ENCODE assay signal across 10 cellular contexts in genomic region chr4:168540086-168540864, GRCh38. TPM values are rescaled to one million over a fixed set of nuclear protein-coding genes. Genes with fewer than 3 reads are reported as not detected.
DNase-seq lines count a peak whose midpoint lies in the region; ATAC-seq and TF ChIP-seq lines count a peak whose summit lies in the region.
"Had no signal": no experiment of that assay in that cellular context is flagged by ENCODE, and none has a peak within 500 bp of the region (broad histone marks: within the 10 kb centered on the region; RNA-seq: fewer than 3 reads in every experiment).

No MANE protein-coding gene starts in this region.

- no peaks in the 10 kb centered on the region for H3K79me2 ChIP-seq in trophoblast cell (ENCODE audit: control insufficient read depth, insufficient read depth, low read length, poor library complexity)

- H3K27me3 ChIP-seq in IMR-90 (ENCODE audit: control insufficient read depth, insufficient read depth, low read length) = no peaks in the 10 kb centered on the region
- H3K27me3 ChIP-seq in trophoblast cell (ENCODE audit: insufficient read depth, low read length) = no peaks in the 10 kb centered on the region

- peaks cover 9% of the 10 kb centered on the region for H3K9me1 ChIP-seq in IMR-90 (ENCODE audit: insufficient read depth, low read length)

- H2BK12ac ChIP-seq in trophoblast cell (ENCODE audit: low read length) = no peak overlapping the region

- no peak overlapping the region for H2AK9ac ChIP-seq in IMR-90 (replicated peaks; ENCODE audit: low read depth, low read length, poor library complexity)

- H3K4ac ChIP-seq in IMR-90 (ENCODE audit: low read depth, low read length) (peak overlapping the region; percentile 39), trophoblast cell (ENCODE audit: low read depth, low read length) (no peak overlapping the region)

- peak overlapping the region; percentile 27; the same call in 1 of the 2 replicates for H4K91ac ChIP-seq in IMR-90 (ENCODE audit: insufficient read depth, low read depth, low read length)
- no peak overlapping the region for H4K91ac ChIP-seq in trophoblast cell (ENCODE audit: low read depth, low read length)

- no TSS peak for BruUV-seq in IMR-90 (replicated peaks; lab: Mats Ljungman, UMichigan)

- POLR2A ChIA-PET in IMR-90 (lab: Charles Lee; ENCODE audit: unreplicated experiment) = no interaction called here
- POLR2A ChIA-PET in activated CD8-positive, alpha-beta T cell treated with anti-CD3 and anti-CD28 coated beads, Interleukin-2, amount 10 ng/mL, durations not matched to agents 7 days and 5 days (lab: Charles Lee) = no interaction called here

- H2BK120ac ChIP-seq in IMR-90 (ENCODE audit: low read depth, low read length) = peak overlapping the region; percentile 72
- H2BK120ac ChIP-seq in trophoblast cell (ENCODE audit: insufficient read depth, low read length, poor library complexity) = no peak overlapping the region

- TF ChIP-seq POLR2A in IMR-90 (IDR thresholded peaks at IDR 0.05; ENCODE audit: low read depth, low read length) = no peak

- H3K79me1 ChIP-seq in IMR-90 (ENCODE audit: low read depth in 1 of 2, low read length in 2 of 2) = no peaks in the 10 kb centered on the region
- H3K79me1 ChIP-seq in trophoblast cell (ENCODE audit: low read length) = no peaks in the 10 kb centered on the region

- peaks cover 2% of the 10 kb centered on the region for H3K4me1 Mint-ChIP-seq in activated T-cell treated with anti-CD3 and anti-CD28 coated beads, Interleukin-2, amount 50 U/mL, for 4 hours (ENCODE audit: low read depth)
- H3K4me1 Mint-ChIP-seq in chondrocyte (ENCODE audit: low read depth) = peaks cover 39% of the 10 kb centered on the region
- H3K4me1 Mint-ChIP-seq in activated CD8-positive, alpha-beta T cell treated with anti-CD3 and anti-CD28 coated beads, Interleukin-2, amount 10 ng/mL, durations not matched to agents 7 days and 5 days (ENCODE audit: low read depth) = no peaks in the 10 kb centered on the region

- H3K9ac ChIP-seq in IMR-90 (ENCODE audit: low read depth, low read length) (no peak overlapping the region), trophoblast cell (ENCODE audit: low read length) (no peak overlapping the region)

- H2BK5ac ChIP-seq in IMR-90 (ENCODE audit: low read depth, low read length, poor library complexity, severe bottlenecking) = peak overlapping the region; percentile 94
- H2BK5ac ChIP-seq in trophoblast cell (ENCODE audit: low read depth, low read length, poor library complexity) = no peak overlapping the region

- H4K20me1 ChIP-seq in IMR-90 (ENCODE audit: insufficient read depth, low read length) = no peaks in the 10 kb centered on the region

- peak overlapping the region; percentile 55; the same call in 1 of the 2 replicates for H2BK20ac ChIP-seq in IMR-90 (ENCODE audit: low read depth, low read length)

- no peak overlapping the region for H4K12ac ChIP-seq in trophoblast cell (ENCODE audit: low read depth, low read length)

- H3K4me3 Mint-ChIP-seq in activated T-cell treated with anti-CD3 and anti-CD28 coated beads, Interleukin-2, amount 50 U/mL, for 4 hours = no peak overlapping the region
- peak overlapping the region; percentile 36 for H3K4me3 Mint-ChIP-seq in chondrocyte (ENCODE audit: unreplicated experiment)
- H3K4me3 Mint-ChIP-seq in activated CD8-positive, alpha-beta T cell treated with anti-CD3 and anti-CD28 coated beads, Interleukin-2, amount 10 ng/mL, durations not matched to agents 7 days and 5 days = no peak overlapping the region

- H3K4me1 ChIP-seq in IMR-90 (ENCODE audit: control insufficient read depth, insufficient read depth, low read length) (peaks cover 9% of the 10 kb centered on the region; the same call in 1 of the 2 replicates), trophoblast cell (ENCODE audit: control insufficient read depth in 1 of 2, insufficient read depth in 2 of 2, low read length in 2 of 2) (peaks cover 0 to 2% of the 10 kb centered on the region in 2 experiments)
- H3K4me1 ChIP-seq: prostate gland had no signal

- peak overlapping the region; percentile 93 for H3K27ac Mint-ChIP-seq in chondrocyte (ENCODE audit: unreplicated experiment)
- no peak overlapping the region for H3K27ac Mint-ChIP-seq in activated CD8-positive, alpha-beta T cell treated with anti-CD3 and anti-CD28 coated beads, Interleukin-2, amount 10 ng/mL, durations not matched to agents 7 days and 5 days

- in situ Hi-C loops in IMR-90 (cut with MboI; ENCODE audit: low sequenced_read_pairs) = no loop called here

- peak overlapping the region; percentile 20; the same call in 1 of the 2 replicates for H2AK5ac ChIP-seq in IMR-90 (ENCODE audit: low read depth, low read length)
- no peak overlapping the region for H2AK5ac ChIP-seq in trophoblast cell (ENCODE audit: low read length)

- H4K8ac ChIP-seq in IMR-90 (ENCODE audit: low read depth in 2 of 2, low read length in 2 of 2) (peak overlapping the region in 1 of 2 experiments; percentile 73; a peak in 3 of 4 replicates), trophoblast cell (ENCODE audit: low read depth, low read length) (no peak overlapping the region)

- H3K4me3 ChIP-seq in IMR-90 (ENCODE audit: insufficient read depth, low read depth, low read length) (peak overlapping the region; percentile 38; the same call in 1 of the 2 replicates), trophoblast cell (ENCODE audit: low read depth, low read length) (no peak overlapping the region)
- H3K4me3 ChIP-seq: prostate gland had no signal

- TF ChIP-seq RAD21 in IMR-90 (IDR thresholded peaks at IDR 0.05; ENCODE audit: low read length) = no peak

- no peak for DNase-seq in activated T-cell treated with anti-CD3 and anti-CD28 coated beads, Interleukin-2, amount 50 U/mL, for 4 hours
- DNase-seq in activated T-cell treated with anti-CD3 and anti-CD28 coated beads for 4 hours = no peak
- peak; percentile 86 for DNase-seq in IMR-90
- DNase-seq in chondrocyte (ENCODE audit: low spot score) = no peak
- DNase-seq in trophoblast cell = peak; percentile 68 to 88
- DNase-seq in activated CD8-positive, alpha-beta T cell treated with anti-CD3 and anti-CD28 coated beads, Interleukin-2, amount 10 ng/mL, durations not matched to agents 7 days and 5 days = no peak
- no peak for DNase-seq in NCI-H2081 (lab: John Stamatoyannopoulos, UW)
- no peak for DNase-seq in NCI-H510A treated with DMSO at 0.1 percent for 48 hours (lab: John Stamatoyannopoulos, UW)
- DNase-seq: NCI-H526 treated with DMSO at 0.1 percent for 48 hours had no signal

- no peaks in the 10 kb centered on the region for H3K36me3 Mint-ChIP-seq in activated T-cell treated with anti-CD3 and anti-CD28 coated beads, Interleukin-2, amount 50 U/mL, for 4 hours (ENCODE audit: insufficient read depth)
- no peaks in the 10 kb centered on the region for H3K36me3 Mint-ChIP-seq in chondrocyte (ENCODE audit: low read depth)
- H3K36me3 Mint-ChIP-seq in activated CD8-positive, alpha-beta T cell treated with anti-CD3 and anti-CD28 coated beads, Interleukin-2, amount 10 ng/mL, durations not matched to agents 7 days and 5 days (ENCODE audit: low read depth) = no peaks in the 10 kb centered on the region

- peak overlapping the region; percentile 39; the same call in 1 of the 2 replicates for H3K56ac ChIP-seq in IMR-90 (ENCODE audit: extremely low read depth, insufficient read depth, low read length)

- dilution Hi-C loops in IMR-90 (cut with HindIII; ENCODE audit: low sequenced_read_pairs, unreplicated experiment) = no loop called here

- peaks cover 5% of the 10 kb centered on the region for H3K27me3 Mint-ChIP-seq in activated T-cell treated with anti-CD3 and anti-CD28 coated beads, Interleukin-2, amount 50 U/mL, for 4 hours (ENCODE audit: low read depth)
- H3K27me3 Mint-ChIP-seq in chondrocyte (ENCODE audit: low read depth) = no peaks in the 10 kb centered on the region
- H3K27me3 Mint-ChIP-seq in activated CD8-positive, alpha-beta T cell treated with anti-CD3 and anti-CD28 coated beads, Interleukin-2, amount 10 ng/mL, durations not matched to agents 7 days and 5 days (ENCODE audit: low read depth) = peaks cover 11% of the 10 kb centered on the region

- peak overlapping the region; percentile 24; the same call in 1 of the 2 replicates for H4K5ac ChIP-seq in IMR-90 (ENCODE audit: low read depth, low read length)

- H3K4me2 ChIP-seq in IMR-90 (ENCODE audit: low read depth, low read length) = peak overlapping the region; percentile 84; the same call in 1 of the 2 replicates
- no peak overlapping the region for H3K4me2 ChIP-seq in trophoblast cell (ENCODE audit: low read length)

- intact Hi-C loops in IMR-90 (cut with micrococcal nuclease) = no loop called here

- no CpG with 5 or more reads among the region's 11 CpGs for WGBS in IMR-90 (ENCODE audit: extremely low coverage in 2 of 2, insufficient read length in 1 of 2), 2 experiments
- WGBS in trophoblast cell (ENCODE audit: extremely low coverage, insufficient coverage, insufficient read length) = no CpG with 5 or more reads among the region's 11 CpGs

- peak overlapping the region; percentile 26 for H3K14ac ChIP-seq in IMR-90 (replicated peaks; ENCODE audit: low read depth, low read length)
- H3K14ac ChIP-seq in trophoblast cell (ENCODE audit: low read length) = no peak overlapping the region

- ATAC-seq in activated T-cell treated with anti-CD3 and anti-CD28 coated beads, Interleukin-2, amount 50 U/mL, for 4 hours = peak; percentile 71 to 76
- ATAC-seq in IMR-90 (ENCODE audit: low read depth) = peak; percentile 70
- no peak for ATAC-seq in activated CD8-positive, alpha-beta T cell treated with anti-CD3 and anti-CD28 coated beads, Interleukin-2, amount 10 ng/mL, durations not matched to agents 7 days and 5 days

- H3K9me3 Mint-ChIP-seq in activated T-cell treated with anti-CD3 and anti-CD28 coated beads, Interleukin-2, amount 50 U/mL, for 4 hours = no peaks in the 10 kb centered on the region
- H3K9me3 Mint-ChIP-seq in chondrocyte (ENCODE audit: low read depth) = no peaks in the 10 kb centered on the region
- H3K9me3 Mint-ChIP-seq in activated CD8-positive, alpha-beta T cell treated with anti-CD3 and anti-CD28 coated beads, Interleukin-2, amount 10 ng/mL, durations not matched to agents 7 days and 5 days (ENCODE audit: insufficient read depth) = no peaks in the 10 kb centered on the region

- H3K9me3 ChIP-seq in IMR-90 (ENCODE audit: control insufficient read depth, insufficient read depth, low read length) (no peaks in the 10 kb centered on the region), trophoblast cell (ENCODE audit: insufficient read depth, low read depth, low read length) (no peaks in the 10 kb centered on the region)
- H3K9me3 ChIP-seq: prostate gland had no signal

- H2AFZ ChIP-seq in IMR-90 (replicated peaks; ENCODE audit: low read length, poor library complexity) (peak overlapping the region; percentile 36), trophoblast cell (ENCODE audit: insufficient read depth, low read length, poor library complexity) (no peak overlapping the region)

- H3K27ac ChIP-seq in IMR-90 (ENCODE audit: insufficient read depth, low read length) (peak overlapping the region; percentile 36; the same call in 1 of the 2 replicates), trophoblast cell (ENCODE audit: low read depth, low read length) (no peak overlapping the region)
- H3K27ac ChIP-seq: prostate gland had no signal

- H3K36me3 ChIP-seq in IMR-90 (ENCODE audit: control insufficient read depth, insufficient read depth, low read length) (no peaks in the 10 kb centered on the region), trophoblast cell (ENCODE audit: control insufficient read depth in 1 of 2, insufficient read depth in 2 of 2, low read length in 2 of 2) (no peaks in the 10 kb centered on the region)
- H3K36me3 ChIP-seq: prostate gland had no signal

- H3K18ac ChIP-seq in IMR-90 (ENCODE audit: low read depth, low read length) (peak overlapping the region; percentile 86; the same call in 1 of the 2 replicates), trophoblast cell (ENCODE audit: low read length) (no peak overlapping the region)

- peak overlapping the region; percentile 32; the same call in 1 of the 2 replicates for H3K23ac ChIP-seq in IMR-90 (ENCODE audit: low read depth, low read length)
- H3K23ac ChIP-seq in trophoblast cell (ENCODE audit: low read length) = no peak overlapping the region

- peak overlapping the region; percentile 43; the same call in 2 of the 3 replicates for H2BK15ac ChIP-seq in IMR-90 (ENCODE audit: low read depth, low read length)

- CTCF ChIA-PET in IMR-90 (lab: Yijun Ruan, JAX) = interaction anchor here (0.6 to 1.6 kb wide), 2 partner anchors 14 to 719 kb away, joined by 3 read pairs; no protein-coding TSS in a partner anchor
- CTCF ChIA-PET in activated CD8-positive, alpha-beta T cell treated with anti-CD3 and anti-CD28 coated beads, Interleukin-2, amount 10 ng/mL, durations not matched to agents 7 days and 5 days (lab: Charles Lee) = no interaction called here

- TF ChIP-seq CTCF in IMR-90 (conservative IDR thresholded peaks at IDR 0.05; ENCODE audit: low read depth, low read length) (no peak), chondrocyte (IDR thresholded peaks at IDR 0.05) (no peak)

RNA-seq across cellular contexts. Expression of gene PALLD, which starts 43.4 kb away (rescaled TPM):
- total RNA-seq in activated T-cell treated with anti-CD3 and anti-CD28 coated beads, Interleukin-2, amount 50 U/mL, for 4 hours = 1 to 10 TPM in 2 of 3 donors, under 1 TPM in 1; 0.94 to 2.4 (median 1.2) TPM
- total RNA-seq in IMR-90 (2012; rRNA removed) (91.9 and 112 TPM in 2 replicates), chondrocyte (886 to 1,317 TPM (median 900 TPM) in 3 replicates)
- polyA plus RNA-seq in IMR-90 (2012; rRNA removed) = 71.0 and 91.0 TPM in 2 replicates
- polyA plus RNA-seq in IMR-90 (2012; cell fraction: cytosol; rRNA removed) = 44.9 and 48.4 TPM in 2 replicates
- 75.8 and 98.2 TPM in 2 replicates for polyA plus RNA-seq in IMR-90 (2012; cell fraction: nucleus; rRNA removed; ENCODE audit: low replicate concordance)
- 202 and 210 TPM in 2 replicates for polyA plus RNA-seq in trophoblast cell (2013)
- total RNA-seq in activated CD8-positive, alpha-beta T cell treated with anti-CD3 and anti-CD28 coated beads, Interleukin-2, amount 10 ng/mL, durations not matched to agents 7 days and 5 days = 1 to 10 TPM; 1.2 to 1.3 TPM

RNA-seq across cellular contexts. Expression of gene DDX60L, which starts 60.0 kb away (rescaled TPM):
- total RNA-seq in activated T-cell treated with anti-CD3 and anti-CD28 coated beads, Interleukin-2, amount 50 U/mL, for 4 hours = 1 to 10 TPM; 2.1 to 3.1 (median 3.0) TPM
- 9.5 and 11.9 TPM in 2 replicates for total RNA-seq in IMR-90 (2012; rRNA removed)
- 4.3 and 6.4 TPM in 2 replicates for polyA plus RNA-seq in IMR-90 (2012; rRNA removed)
- polyA plus RNA-seq in IMR-90 (2012; cell fraction: cytosol; rRNA removed) = 1.1 and 2.7 TPM in 2 replicates
- polyA plus RNA-seq in IMR-90 (2012; cell fraction: nucleus; rRNA removed; ENCODE audit: low replicate concordance) = 2.2 and 26.7 TPM in 2 replicates
- 4.2 to 7.5 TPM (median 4.9 TPM) in 3 replicates for total RNA-seq in chondrocyte
- 1.3 and 1.4 TPM in 2 replicates for polyA plus RNA-seq in trophoblast cell (2013)
- total RNA-seq in activated CD8-positive, alpha-beta T cell treated with anti-CD3 and anti-CD28 coated beads, Interleukin-2, amount 10 ng/mL, durations not matched to agents 7 days and 5 days = 10 to 100 TPM; 59.3 to 61.1 TPM

Comparison
In these comparisons a context has a peak if more than half of its experiments do, and no peak if none do; other contexts are left out.
1. DNase-seq: peak in IMR-90 (single experiment) and trophoblast cell (2 of 2); none in activated T-cell treated with anti-CD3 and anti-CD28 coated beads, Interleukin-2, amount 50 U/mL, for 4 hours (single experiment), activated T-cell treated with anti-CD3 and anti-CD28 coated beads for 4 hours (single experiment), chondrocyte (single experiment), activated CD8-positive, alpha-beta T cell treated with anti-CD3 and anti-CD28 coated beads, Interleukin-2, amount 10 ng/mL, durations not matched to agents 7 days and 5 days (single experiment), NCI-H2081 (0 of 2) and NCI-H510A treated with DMSO at 0.1 percent for 48 hours (single experiment).
2. RNA of gene PALLD, which starts 43.4 kb away (total RNA-seq): 886 to 1,317 TPM in chondrocyte and 91.9 to 112 TPM in IMR-90; 1.2 to 1.3 TPM in activated CD8-positive, alpha-beta T cell treated with anti-CD3 and anti-CD28 coated beads, Interleukin-2, amount 10 ng/mL, durations not matched to agents 7 days and 5 days and 0.94 to 2.4 TPM in activated T-cell treated with anti-CD3 and anti-CD28 coated beads, Interleukin-2, amount 50 U/mL, for 4 hours; every median in the first group is over 10 times any median in the second.